ENCODE assay signal across 9 cellular contexts in genomic region chr10:97850446-97850845, GRCh38. TPM values are rescaled to one million over a fixed set of nuclear protein-coding genes. Genes with fewer than 3 reads are reported as not detected.
A peak's percentile ranks its signal among the peaks of the same experiment; 100 is the strongest.
DNase-seq lines count a peak whose midpoint lies in the region; ATAC-seq and TF ChIP-seq lines count a peak whose summit lies in the region.
"Had no signal": no experiment of that assay in that cellular context is flagged by ENCODE, and none has a peak within 500 bp of the region (broad histone marks: within the 10 kb centered on the region; RNA-seq: fewer than 3 reads in every experiment).

No MANE protein-coding gene starts in this region.

- H3K9me3 ChIP-seq in left lung, result no peaks in the 10 kb centered on the region

- H3K4me1 ChIP-seq in left lung, result peaks cover 4 to 5% of the 10 kb centered on the region in 2 donors
- H3K4me1 ChIP-seq in urinary bladder (ENCODE audit: insufficient read depth), result no peaks in the 10 kb centered on the region

- H3K27me3 ChIP-seq in left lung, result peaks cover 15 to 79% of the 10 kb centered on the region in 2 donors

- POLR2A ChIA-PET in activated CD8-positive, alpha-beta T cell treated with anti-CD3 and anti-CD28 coated beads for 36 hours (lab: Charles Lee), result interaction anchor here (1.5 to 1.9 kb wide), 2 partner anchors 10 to 54 kb away, joined by 3 to 6 read pairs; no protein-coding TSS in a partner anchor

- ATAC-seq in activated CD8-positive, alpha-beta T cell treated with anti-CD3 and anti-CD28 coated beads for 36 hours, result peak; percentile 9
- ATAC-seq in left lung (peak; percentile 18), HG03095 (IDR thresholded peaks at IDR 0.05; ENCODE audit: unreplicated experiment) (no peak)

- no peaks in the 10 kb centered on the region for H3K36me3 ChIP-seq in left lung
- H3K36me3 ChIP-seq in urinary bladder (ENCODE audit: insufficient read depth), result no peaks in the 10 kb centered on the region

- CTCF ChIA-PET in activated CD8-positive, alpha-beta T cell treated with anti-CD3 and anti-CD28 coated beads for 36 hours (lab: Charles Lee), result interaction anchor here (1.0 to 3.1 kb wide), 3 partner anchors 17 to 191 kb away, joined by 3 to 15 read pairs (median 6); no protein-coding TSS in a partner anchor

- H3K9me3 Mint-ChIP-seq in activated CD8-positive, alpha-beta T cell treated with anti-CD3 and anti-CD28 coated beads for 36 hours, result no peaks in the 10 kb centered on the region

- no peaks in the 10 kb centered on the region for H3K27me3 Mint-ChIP-seq in activated CD8-positive, alpha-beta T cell treated with anti-CD3 and anti-CD28 coated beads for 36 hours

- H3K4me3 Mint-ChIP-seq in activated CD8-positive, alpha-beta T cell treated with anti-CD3 and anti-CD28 coated beads for 36 hours, result peak overlapping the region; percentile 74

- no peak overlapping the region for H3K27ac Mint-ChIP-seq in activated CD8-positive, alpha-beta T cell treated with anti-CD3 and anti-CD28 coated beads for 36 hours

- WGBS in urinary bladder, result 13% methylated on average over 13 of the region's 13 CpGs

- intact Hi-C loops in activated CD8-positive, alpha-beta T cell treated with anti-CD3 and anti-CD28 coated beads for 36 hours (cut with micrococcal nuclease), result loop anchor here (5.0 kb wide), 1 partner anchor 53 kb away; no protein-coding TSS in a partner anchor
- intact Hi-C loops in left lung (cut with DNase I), result no loop called here
- intact Hi-C loops in posterior vena cava (cut with DNase I), result no loop called here

- peak; percentile 10 for DNase-seq in stimulated activated CD4-positive, alpha-beta T cell treated with anti-CD3 and anti-CD28 coated beads, Interleukin-4, amount 100 ng/mL, for 1 hour
- DNase-seq in stimulated activated CD4-positive, alpha-beta T cell treated with anti-CD3 and anti-CD28 coated beads, Interleukin-4, amount 100 ng/mL, for 24 hours, result no peak
- peak; percentile 48 for DNase-seq in activated CD8-positive, alpha-beta T cell treated with anti-CD3 and anti-CD28 coated beads for 36 hours
- DNase-seq in left lung (no peak), middle frontal gyrus (ENCODE audit: extremely low spot score, low spot score) (no peak), posterior vena cava (ENCODE audit: low spot score) (no peak)
- DNase-seq: NCI-H524 treated with DMSO at 0.1 percent for 48 hours had no signal

- H3K27ac ChIP-seq in left lung (no peak overlapping the region), urinary bladder (ENCODE audit: low read depth) (no peak overlapping the region)

- H3K4me3 ChIP-seq in left lung, result peak overlapping the region; percentile 7 to 53
- peak overlapping the region; percentile 66 for H3K4me3 ChIP-seq in urinary bladder (ENCODE audit: low read depth, low read length)

- H3K4me1 Mint-ChIP-seq in activated CD8-positive, alpha-beta T cell treated with anti-CD3 and anti-CD28 coated beads for 36 hours (ENCODE audit: low read depth), result peaks cover 37% of the 10 kb centered on the region

- no peaks in the 10 kb centered on the region for H3K36me3 Mint-ChIP-seq in activated CD8-positive, alpha-beta T cell treated with anti-CD3 and anti-CD28 coated beads for 36 hours (ENCODE audit: low read depth)

- no peak for TF ChIP-seq CTCF in activated CD8-positive, alpha-beta T cell treated with anti-CD3 and anti-CD28 coated beads for 36 hours (IDR thresholded peaks at IDR 0.05)
- no peak for TF ChIP-seq CTCF in left lung (IDR thresholded peaks at IDR 0.05)

RNA-seq across cellular contexts. Expression of gene GOLGA7B, which starts 0.8 kb away (rescaled TPM):
- 1 to 10 TPM in 1 of 2 experiments, under 1 TPM in 1; 0.92 to 1.1 TPM for total RNA-seq in activated CD8-positive, alpha-beta T cell treated with anti-CD3 and anti-CD28 coated beads for 36 hours
- total RNA-seq in left lung (1 to 10 TPM in 1 of 2 donors, under 1 TPM in 1; 0.68 to 1.9 TPM), urinary bladder (0.11 TPM), posterior vena cava (under 1 TPM; 0.19 TPM)
- polyA plus RNA-seq in urinary bladder, result 0.56 TPM

Comparison
In these comparisons a context has a peak if more than half of its experiments do, and no peak if none do; other contexts are left out.
1. DNase-seq: peak in stimulated activated CD4-positive, alpha-beta T cell treated with anti-CD3 and anti-CD28 coated beads, Interleukin-4, amount 100 ng/mL, for 1 hour (single experiment) and activated CD8-positive, alpha-beta T cell treated with anti-CD3 and anti-CD28 coated beads for 36 hours (single experiment); none in stimulated activated CD4-positive, alpha-beta T cell treated with anti-CD3 and anti-CD28 coated beads, Interleukin-4, amount 100 ng/mL, for 24 hours (single experiment), left lung (0 of 2), middle frontal gyrus (single experiment) and posterior vena cava (single experiment).